Comparison of ENCODE assay signal across 11 cellular contexts in the genomic region with DNA sequence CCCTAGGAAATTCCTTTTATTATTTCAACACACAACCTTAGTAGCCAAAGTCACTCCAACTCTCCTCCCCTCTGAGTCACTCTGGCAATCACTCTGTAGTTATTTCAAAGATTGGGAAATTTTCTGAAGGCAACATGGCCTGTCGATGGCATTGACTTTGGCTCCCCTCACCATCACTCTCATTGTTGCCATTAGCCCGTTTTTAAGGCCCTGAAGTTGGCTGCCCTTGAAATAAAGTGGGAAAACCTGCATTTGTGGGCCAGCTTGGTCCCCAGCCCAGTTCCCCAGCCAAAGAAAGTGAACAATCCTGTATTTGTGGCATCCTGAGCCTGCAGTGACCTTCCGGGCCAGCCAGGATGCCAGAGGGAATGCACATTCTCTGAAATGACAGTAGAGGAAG. TPM values are rescaled to one million over a fixed set of nuclear protein-coding genes. Genes with fewer than 3 reads are reported as not detected.
DNase-seq lines count a peak whose midpoint lies in the region; ATAC-seq and TF ChIP-seq lines count a peak whose summit lies in the region.
"Had no signal": no experiment of that assay in that cellular context is flagged by ENCODE, and none has a peak within 500 bp of the region (broad histone marks: within the 10 kb centered on the region; RNA-seq: fewer than 3 reads in every experiment).

No MANE protein-coding gene starts in this region.

- TF ChIP-seq CTCF in body of pancreas (IDR thresholded peaks at IDR 0.05) (peak in 1 of 7 experiments; percentile 4), tibial artery (IDR thresholded peaks at IDR 0.05) (no peak)

- intact Hi-C loops in body of pancreas (cut with DNase I) (no loop called here), tibial artery (cut with DNase I; ENCODE audit: low total_unique reads) (no loop called here)
- intact Hi-C loops in activated CD4-positive, alpha-beta T cell treated with anti-CD3 and anti-CD28 coated beads, Interleukin-2, amount 10 ng/mL, durations not matched to agents 24 days and 14 days (cut with micrococcal nuclease) = loop anchor here (10.0 kb wide), 2 partner anchors 982 to 1032 kb away; no protein-coding TSS in a partner anchor

- 38 to 43% methylated on average over 3 of the region's 3 CpGs for WGBS in body of pancreas, 2 donors

- H3K27ac Mint-ChIP-seq in activated T-cell treated with anti-CD3 and anti-CD28 coated beads, Interleukin-2, amount 50 U/mL, for 72 hours = peak overlapping the region; percentile 49
- no peak overlapping the region for H3K27ac Mint-ChIP-seq in activated CD4-positive, alpha-beta T cell treated with anti-CD3 and anti-CD28 coated beads, Interleukin-2, amount 10 ng/mL, durations not matched to agents 24 days and 14 days
- H3K27ac Mint-ChIP-seq: progenitor cell of endocrine pancreas had no signal

- no peaks in the 10 kb centered on the region for H3K27me3 ChIP-seq in body of pancreas
- no peaks in the 10 kb centered on the region for H3K27me3 ChIP-seq in tibial artery

- peak overlapping the region in 1 of 4 donors; percentile 2 for H3K27ac ChIP-seq in body of pancreas
- peak overlapping the region in 1 of 2 donors; percentile 41 for H3K27ac ChIP-seq in tibial artery

- no peak for ATAC-seq in activated T-cell treated with anti-CD3 and anti-CD28 coated beads, Interleukin-2, amount 50 U/mL, for 72 hours (replicated peaks in 1 of 2)
- ATAC-seq in body of pancreas (peak; percentile 82), GM19463 (IDR thresholded peaks at IDR 0.05; ENCODE audit: unreplicated experiment) (no peak)

- H3K4me3 Mint-ChIP-seq in activated T-cell treated with anti-CD3 and anti-CD28 coated beads, Interleukin-2, amount 50 U/mL, for 72 hours = no peak overlapping the region
- H3K4me3 Mint-ChIP-seq in activated CD4-positive, alpha-beta T cell treated with anti-CD3 and anti-CD28 coated beads, Interleukin-2, amount 10 ng/mL, durations not matched to agents 24 days and 14 days = no peak overlapping the region

- no peaks in the 10 kb centered on the region for H3K4me1 ChIP-seq in body of pancreas
- H3K4me1 ChIP-seq in tibial artery = peaks cover 0 to 12% (median 10%) of the 10 kb centered on the region in 4 donors

- H3K4me1 Mint-ChIP-seq in activated T-cell treated with anti-CD3 and anti-CD28 coated beads, Interleukin-2, amount 50 U/mL, for 72 hours (ENCODE audit: low read depth) = peaks cover 89% of the 10 kb centered on the region
- H3K4me1 Mint-ChIP-seq in activated CD4-positive, alpha-beta T cell treated with anti-CD3 and anti-CD28 coated beads, Interleukin-2, amount 10 ng/mL, durations not matched to agents 24 days and 14 days = peaks cover 85% of the 10 kb centered on the region

- H3K27me3 Mint-ChIP-seq in activated T-cell treated with anti-CD3 and anti-CD28 coated beads, Interleukin-2, amount 50 U/mL, for 72 hours (ENCODE audit: low read depth) = no peaks in the 10 kb centered on the region
- H3K27me3 Mint-ChIP-seq in activated CD4-positive, alpha-beta T cell treated with anti-CD3 and anti-CD28 coated beads, Interleukin-2, amount 10 ng/mL, durations not matched to agents 24 days and 14 days = no peaks in the 10 kb centered on the region

- peaks cover 2 to 3% of the 10 kb centered on the region in 2 donors for H3K9me3 Mint-ChIP-seq in activated T-cell treated with anti-CD3 and anti-CD28 coated beads, Interleukin-2, amount 50 U/mL, for 72 hours
- peaks cover 4% of the 10 kb centered on the region for H3K9me3 Mint-ChIP-seq in activated CD4-positive, alpha-beta T cell treated with anti-CD3 and anti-CD28 coated beads, Interleukin-2, amount 10 ng/mL, durations not matched to agents 24 days and 14 days

- DNase-seq in activated T-cell treated with anti-CD3 and anti-CD28 coated beads, Interleukin-2, amount 50 U/mL, for 72 hours = no peak
- DNase-seq in activated T-cell treated with anti-CD3 and anti-CD28 coated beads, Interleukin-2, amount 50 U/mL, for 1 hour = no peak
- DNase-seq in body of pancreas (peak in 3 of 4 donors; percentile 16 to 71 (median 68)), iris pigment epithelial cell (ENCODE audit: low read depth) (peak; percentile 76), tibial artery (peak; percentile 61 to 83), iPS-NIHi11 (ENCODE audit: low spot score) (no peak)
- DNase-seq in activated CD4-positive, alpha-beta T cell treated with anti-CD3 and anti-CD28 coated beads, Interleukin-2, amount 10 ng/mL, durations not matched to agents 24 days and 14 days = no peak
- DNase-seq: kidney, NCI-H1105 treated with DMSO at 0.1 percent for 48 hours had no signal

- H3K9me3 ChIP-seq in body of pancreas (no peaks in the 10 kb centered on the region), tibial artery (no peaks in the 10 kb centered on the region)

- no peaks in the 10 kb centered on the region for H3K36me3 ChIP-seq in body of pancreas (replicated peaks in 1 of 2; ENCODE audit: insufficient read depth in 1 of 2, low read depth in 2 of 2)
- H3K36me3 ChIP-seq in tibial artery = no peaks in the 10 kb centered on the region

- H3K4me3 ChIP-seq in body of pancreas (no peak overlapping the region), tibial artery (no peak overlapping the region)

- no peak for TF ChIP-seq POLR2A in body of pancreas (IDR thresholded peaks at IDR 0.05)

- peaks cover 2 to 5% of the 10 kb centered on the region in 2 donors for H3K36me3 Mint-ChIP-seq in activated T-cell treated with anti-CD3 and anti-CD28 coated beads, Interleukin-2, amount 50 U/mL, for 72 hours (ENCODE audit: insufficient read depth in 2 of 2)
- H3K36me3 Mint-ChIP-seq in activated CD4-positive, alpha-beta T cell treated with anti-CD3 and anti-CD28 coated beads, Interleukin-2, amount 10 ng/mL, durations not matched to agents 24 days and 14 days (ENCODE audit: low read depth) = peaks cover 4% of the 10 kb centered on the region

RNA-seq across cellular contexts. Expression of a gene that starts 52.5 kb away (rescaled TPM):
- 10 to 100 TPM; 39.0 to 45.3 TPM for total RNA-seq in activated T-cell treated with anti-CD3 and anti-CD28 coated beads, Interleukin-2, amount 50 U/mL, for 72 hours
- under 1 TPM; 0.66 to 0.78 TPM for total RNA-seq in body of pancreas
- total RNA-seq in activated CD4-positive, alpha-beta T cell treated with anti-CD3 and anti-CD28 coated beads, Interleukin-2, amount 10 ng/mL, durations not matched to agents 24 days and 14 days = 21.4 and 22.3 TPM in 2 replicates

Comparison
In these comparisons a context has a peak if more than half of its experiments do, and no peak if none do; other contexts are left out.
1. DNase-seq: peak in body of pancreas (3 of 4), iris pigment epithelial cell (single experiment) and tibial artery (2 of 2); none in activated T-cell treated with anti-CD3 and anti-CD28 coated beads, Interleukin-2, amount 50 U/mL, for 72 hours (0 of 2), activated T-cell treated with anti-CD3 and anti-CD28 coated beads, Interleukin-2, amount 50 U/mL, for 1 hour (single experiment), iPS-NIHi11 (single experiment) and activated CD4-positive, alpha-beta T cell treated with anti-CD3 and anti-CD28 coated beads, Interleukin-2, amount 10 ng/mL, durations not matched to agents 24 days and 14 days (single experiment).
2. RNA of a gene that starts 52.5 kb away (total RNA-seq): 39.0 to 45.3 TPM in activated T-cell treated with anti-CD3 and anti-CD28 coated beads, Interleukin-2, amount 50 U/mL, for 72 hours and 21.4 to 22.3 TPM in activated CD4-positive, alpha-beta T cell treated with anti-CD3 and anti-CD28 coated beads, Interleukin-2, amount 10 ng/mL, durations not matched to agents 24 days and 14 days; 0.66 to 0.78 TPM in body of pancreas; every median in the first group is over 10 times any median in the second.